23 cellular contexts compared by ENCODE assay signal in the genomic region with DNA sequence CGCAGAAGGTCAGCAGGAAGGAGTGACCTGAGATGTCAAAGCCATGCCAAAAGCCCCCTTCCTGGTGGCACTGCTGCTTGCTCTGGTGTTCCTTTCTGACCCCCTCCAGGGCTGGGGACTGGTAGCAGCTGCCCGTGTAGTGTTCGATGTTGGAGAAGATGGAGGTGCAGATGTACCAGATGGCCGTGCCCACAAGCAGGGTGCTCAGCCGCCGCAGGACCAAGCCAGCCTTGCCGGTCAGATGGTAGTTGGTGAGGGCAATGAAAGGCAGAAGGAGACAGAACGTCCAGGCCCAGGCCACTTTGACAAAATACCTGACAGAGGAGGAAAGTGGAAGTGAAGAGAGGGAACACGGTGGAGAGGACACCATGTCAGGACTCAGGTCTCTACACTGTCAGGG. TPM values are rescaled to one million over a fixed set of nuclear protein-coding genes. Genes with fewer than 3 reads are reported as not detected.
"Had no signal": no experiment of that assay in that cellular context is flagged by ENCODE, and none has a peak within 500 bp of the region (broad histone marks: within the 10 kb centered on the region; RNA-seq: fewer than 3 reads in every experiment).

No MANE protein-coding gene starts in this region.

- H3K9me3 ChIP-seq: Peyer's patch had no signal

- H3K4me3 ChIP-seq: K562, Peyer's patch had no signal

- ATAC-seq: activated T-cell treated with anti-CD3 and anti-CD28 coated beads, Interleukin-2, amount 50 U/mL, for 4 hours; K562; T-helper 17 cell; WTC11 had no signal

- FAIRE-seq: K562 had no signal

- H3K27me3 ChIP-seq: brain microvascular endothelial cell, Peyer's patch had no signal

- DNase-seq: activated CD4-positive, alpha-beta memory T cell treated with anti-CD3 and anti-CD28 coated beads for 36 hours; activated CD4-positive, alpha-beta T cell treated with anti-CD3 and anti-CD28 coated beads, Interleukin-2, amount 10 ng/mL, durations not matched to agents 24 days and 14 days; activated CD4-positive, CD25-positive, alpha-beta regulatory T cell treated with anti-CD3 and anti-CD28 coated beads, Interleukin-2, amount 50 U/mL, for 72 hours; activated CD8-positive, alpha-beta memory T cell treated with anti-CD3 and anti-CD28 coated beads for 24 hours; activated effector memory CD4-positive, alpha-beta T cell treated with anti-CD3 and anti-CD28 coated beads, Interleukin-2, amount 50 U/mL, for 16 hours; activated naive CD4-positive, alpha-beta T cell treated with Interleukin-2 at 50 U/mL for 16 hours; activated T-cell treated with anti-CD3 and anti-CD28 coated beads, Interleukin-2, amount 50 U/mL, for 4 hours; brain microvascular endothelial cell; central memory CD4-positive, alpha-beta T cell; Karpas-422; MM.1S; NCI-H1105 treated with DMSO at 0.1 percent for 48 hours; NCI-H1436 treated with DMSO at 0.1 percent for 48 hours; NCI-H187 treated with DMSO at 0.1 percent for 48 hours; NCI-H2081 treated with DMSO at 0.1 percent for 48 hours; NCI-H446; NCI-H524; SIG-M5; T-helper 17 cell; T-helper 9 cell had no signal

- H3K27ac ChIP-seq: brain microvascular endothelial cell, Peyer's patch had no signal

- H3K36me3 ChIP-seq: brain microvascular endothelial cell, Peyer's patch had no signal

RNA-seq across cellular contexts. Expression of a gene that starts 29.9 kb away (rescaled TPM):
- total RNA-seq: activated CD4-positive, alpha-beta memory T cell treated with anti-CD3 and anti-CD28 coated beads for 36 hours; activated CD4-positive, alpha-beta T cell treated with anti-CD3 and anti-CD28 coated beads, Interleukin-2, amount 10 ng/mL, durations not matched to agents 24 days and 14 days; activated T-cell treated with anti-CD3 and anti-CD28 coated beads, Interleukin-2, amount 50 U/mL, for 4 hours; K562; Peyer's patch; T-helper 17 cell; WTC11 had no signal

RNA-seq across cellular contexts. Expression of a gene that starts 48.6 kb away (rescaled TPM):
- total RNA-seq: activated CD4-positive, alpha-beta memory T cell treated with anti-CD3 and anti-CD28 coated beads for 36 hours; activated CD4-positive, alpha-beta T cell treated with anti-CD3 and anti-CD28 coated beads, Interleukin-2, amount 10 ng/mL, durations not matched to agents 24 days and 14 days; T-helper 17 cell had no signal

RNA-seq across cellular contexts. Expression of a gene that starts 59.8 kb away (rescaled TPM):
- total RNA-seq: activated CD4-positive, alpha-beta memory T cell treated with anti-CD3 and anti-CD28 coated beads for 36 hours; activated CD4-positive, alpha-beta T cell treated with anti-CD3 and anti-CD28 coated beads, Interleukin-2, amount 10 ng/mL, durations not matched to agents 24 days and 14 days; activated T-cell treated with anti-CD3 and anti-CD28 coated beads, Interleukin-2, amount 50 U/mL, for 4 hours; T-helper 17 cell had no signal
